ENCODE assay signal across 8 cellular contexts in genomic region chrX:151488677-151489076, GRCh38.
DNase-seq lines count a peak whose midpoint lies in the region; ATAC-seq and TF ChIP-seq lines count a peak whose summit lies in the region.

No MANE protein-coding gene starts in this region.

- intact Hi-C loops in posterior vena cava (cut with DNase I): no loop called here
- intact Hi-C loops in cardiac septum (cut with DNase I): no loop called here

- peak; percentile 75 for ATAC-seq in GM21360 (IDR thresholded peaks at IDR 0.05; ENCODE audit: unreplicated experiment)

- H3K36me3 ChIP-seq in brain microvascular endothelial cell (replicated peaks): no peaks in the 10 kb centered on the region

- in situ Hi-C loops in brain microvascular endothelial cell (cut with HindIII; ENCODE audit: low pct_ligation_motif_present, low sequenced_read_pairs): no loop called here

- H3K27me3 ChIP-seq in brain microvascular endothelial cell (replicated peaks): no peaks in the 10 kb centered on the region

- DNase-seq in Daoy (ENCODE audit: low read depth) (peak; percentile 16), NCI-H1105 (lab: John Stamatoyannopoulos, UW) (peak; percentile 3), brain microvascular endothelial cell (no peak), NK-92 (lab: John Stamatoyannopoulos, UW; ENCODE audit: unreplicated experiment) (no peak), mesenteric fat pad (ENCODE audit: low spot score) (no peak), posterior vena cava (ENCODE audit: low spot score) (no peak), cardiac septum (ENCODE audit: low spot score) (no peak)

- H3K27ac ChIP-seq in brain microvascular endothelial cell: no peak overlapping the region

- no peak overlapping the region for H3K4me3 ChIP-seq in brain microvascular endothelial cell (ENCODE audit: low read depth, low read length)

- TF ChIP-seq CTCF in brain microvascular endothelial cell (IDR thresholded peaks at IDR 0.05; ENCODE audit: low read depth, low read length, missing control alignments): peak; percentile 11

Comparison
In these comparisons a context has a peak if more than half of its experiments do, and no peak if none do; other contexts are left out.
1. DNase-seq: peak in Daoy (single experiment) and NCI-H1105 (single experiment); none in brain microvascular endothelial cell (single experiment), NK-92 (single experiment), mesenteric fat pad (single experiment), posterior vena cava (single experiment) and cardiac septum (single experiment).